In genomic region chrX:47232197-47232802, GRCh38 we compare ENCODE assay signal across 8 cellular contexts. TPM values are rescaled to one million over a fixed set of nuclear protein-coding genes. Genes with fewer than 3 reads are reported as not detected.
A peak's percentile ranks its signal among the peaks of the same experiment; 100 is the strongest.
DNase-seq lines count a peak whose midpoint lies in the region; ATAC-seq and TF ChIP-seq lines count a peak whose summit lies in the region.

No MANE protein-coding gene starts in this region.

- H3K27ac ChIP-seq in CD4-positive, CD25-positive, alpha-beta regulatory T cell (ENCODE audit: insufficient read depth, low read length, poor library complexity, severe bottlenecking), result peak overlapping the region; percentile 98
- peak overlapping the region; percentile 94 for H3K27ac ChIP-seq in effector memory CD4-positive, alpha-beta T cell (ENCODE audit: insufficient read depth, low read length, poor library complexity, severe bottlenecking)
- H3K27ac ChIP-seq in neural progenitor cell, result peak overlapping the region; percentile 99

- ATAC-seq in CD4-positive, CD25-positive, alpha-beta regulatory T cell (ENCODE audit: low read depth in 2 of 2), result no peak

- no peaks in the 10 kb centered on the region for H3K9me3 ChIP-seq in CD4-positive, CD25-positive, alpha-beta regulatory T cell (ENCODE audit: control insufficient read depth in 2 of 2, low read length in 2 of 2)
- no peaks in the 10 kb centered on the region for H3K9me3 ChIP-seq in effector memory CD4-positive, alpha-beta T cell (ENCODE audit: control insufficient read depth, low read length)
- H3K9me3 ChIP-seq in neural progenitor cell (ENCODE audit: low read depth), result no peaks in the 10 kb centered on the region

- DNase-seq in CD4-positive, CD25-positive, alpha-beta regulatory T cell, result no peak
- no peak for DNase-seq in NB4 (ENCODE audit: low read depth)
- no peak for DNase-seq in effector memory CD4-positive, alpha-beta T cell
- no peak for DNase-seq in neural progenitor cell (ENCODE audit: low spot score)
- DNase-seq in AML-193 (lab: John Stamatoyannopoulos, UW), result no peak
- no peak for DNase-seq in GM13976 (ENCODE audit: low spot score)
- no peak for DNase-seq in NCI-H446 (lab: John Stamatoyannopoulos, UW)
- no peak for DNase-seq in NCI-H524 (lab: John Stamatoyannopoulos, UW)

- H3K4me2 ChIP-seq in neural progenitor cell, result peak overlapping the region; percentile 95

- peaks cover 5% of the 10 kb centered on the region for H4K20me1 ChIP-seq in neural progenitor cell (ENCODE audit: low read depth)

- H3K4me3 ChIP-seq in CD4-positive, CD25-positive, alpha-beta regulatory T cell (ENCODE audit: low read depth, low read length), result peak overlapping the region; percentile 52
- H3K4me3 ChIP-seq in NB4 (ENCODE audit: low read depth, low read length) (peak overlapping the region; percentile 93), neural progenitor cell (peak overlapping the region; percentile 98)
- H3K4me3 ChIP-seq in effector memory CD4-positive, alpha-beta T cell (ENCODE audit: insufficient read depth, low read depth, low read length, poor library complexity, severe bottlenecking), result peak overlapping the region; percentile 69

- peaks cover 0 to 1% (median 0%) of the 10 kb centered on the region in 7 donors for H3K9me3 Mint-ChIP-seq in CD4-positive, CD25-positive, alpha-beta regulatory T cell
- H3K9me3 Mint-ChIP-seq in neural progenitor cell, result no peaks in the 10 kb centered on the region

- peaks cover 47% of the 10 kb centered on the region for H3K79me2 ChIP-seq in neural progenitor cell (ENCODE audit: low read depth)

- H3K36me3 Mint-ChIP-seq in CD4-positive, CD25-positive, alpha-beta regulatory T cell, result peaks cover 25% of the 10 kb centered on the region
- H3K36me3 Mint-ChIP-seq in neural progenitor cell, result peaks cover 22% of the 10 kb centered on the region

- peak overlapping the region; percentile 83 for H3K9ac ChIP-seq in neural progenitor cell

- H3K36me3 ChIP-seq in CD4-positive, CD25-positive, alpha-beta regulatory T cell (ENCODE audit: control insufficient read depth, insufficient read depth, low read length), result peaks cover 4% of the 10 kb centered on the region
- peaks cover 8% of the 10 kb centered on the region for H3K36me3 ChIP-seq in effector memory CD4-positive, alpha-beta T cell (ENCODE audit: control insufficient read depth, insufficient read depth, low read length)
- peaks cover 4% of the 10 kb centered on the region for H3K36me3 ChIP-seq in neural progenitor cell

- H3K4me1 Mint-ChIP-seq in CD4-positive, CD25-positive, alpha-beta regulatory T cell, result peaks cover 0 to 46% (median 18%) of the 10 kb centered on the region in 4 donors
- peaks cover 34% of the 10 kb centered on the region for H3K4me1 Mint-ChIP-seq in neural progenitor cell

- TF ChIP-seq CTCF in NB4 (IDR thresholded peaks at IDR 0.05; ENCODE audit: low read depth, low read length), result no peak
- TF ChIP-seq CTCF in neural progenitor cell (IDR thresholded peaks at IDR 0.05), result no peak
- no peak for TF ChIP-seq CTCF in GM13976 (IDR thresholded peaks at IDR 0.05; ENCODE audit: borderline replicate concordance, control extremely low read depth, extremely low read depth, insufficient read depth, missing control alignments)

- peak overlapping the region; percentile 99 to 100 (median 100) for H3K27ac Mint-ChIP-seq in CD4-positive, CD25-positive, alpha-beta regulatory T cell
- peak overlapping the region; percentile 100 for H3K27ac Mint-ChIP-seq in neural progenitor cell

- peaks cover 43% of the 10 kb centered on the region for H3F3A ChIP-seq in neural progenitor cell (ENCODE audit: low read depth)

- no peak for TF ChIP-seq POLR2A in NB4 (IDR thresholded peaks at IDR 0.05; ENCODE audit: extremely low read depth, insufficient read length)

- H2AFZ ChIP-seq in neural progenitor cell (replicated peaks), result peak overlapping the region; percentile 62

- H3K4me1 ChIP-seq in CD4-positive, CD25-positive, alpha-beta regulatory T cell (ENCODE audit: control insufficient read depth, insufficient read depth, low read length, poor library complexity, severe bottlenecking), result peaks cover 19% of the 10 kb centered on the region
- H3K4me1 ChIP-seq in effector memory CD4-positive, alpha-beta T cell (ENCODE audit: control insufficient read depth, insufficient read depth, low read length, poor library complexity, severe bottlenecking), result no peaks in the 10 kb centered on the region
- peaks cover 18% of the 10 kb centered on the region for H3K4me1 ChIP-seq in neural progenitor cell

- in situ Hi-C loops in GM13976 (cut with MboI; ENCODE audit: low sequenced_read_pairs, unreplicated experiment), result no loop called here

- no peaks in the 10 kb centered on the region for H3K27me3 ChIP-seq in CD4-positive, CD25-positive, alpha-beta regulatory T cell (ENCODE audit: control insufficient read depth, insufficient read depth, low read length)
- H3K27me3 ChIP-seq in effector memory CD4-positive, alpha-beta T cell (replicated peaks; ENCODE audit: control insufficient read depth, insufficient read depth, low read length, poor library complexity, severe bottlenecking), result no peaks in the 10 kb centered on the region
- H3K27me3 ChIP-seq in neural progenitor cell, result no peaks in the 10 kb centered on the region

- peak overlapping the region; percentile 90 to 99 (median 96) for H3K4me3 Mint-ChIP-seq in CD4-positive, CD25-positive, alpha-beta regulatory T cell
- H3K4me3 Mint-ChIP-seq in neural progenitor cell, result peak overlapping the region; percentile 99

- no peaks in the 10 kb centered on the region for H3K27me3 Mint-ChIP-seq in CD4-positive, CD25-positive, alpha-beta regulatory T cell
- H3K27me3 Mint-ChIP-seq in neural progenitor cell (ENCODE audit: insufficient read depth, low read depth), result peaks cover 10% of the 10 kb centered on the region

RNA-seq across cellular contexts. Expression of gene USP11, which starts 0.5 kb away (rescaled TPM):
- total RNA-seq in CD4-positive, CD25-positive, alpha-beta regulatory T cell, result 97.3 TPM
- polyA plus RNA-seq in CD4-positive, CD25-positive, alpha-beta regulatory T cell, result 10 to 100 TPM; 46.0 to 69.2 (median 56.3) TPM
- 106 and 158 TPM in 2 replicates for total RNA-seq in neural progenitor cell (ENCODE audit: low replicate concordance)

RNA-seq across cellular contexts. Expression of gene CDK16, which starts 13.8 kb away (rescaled TPM):
- total RNA-seq in CD4-positive, CD25-positive, alpha-beta regulatory T cell, result 186 TPM
- polyA plus RNA-seq in CD4-positive, CD25-positive, alpha-beta regulatory T cell, result 10 to 100 TPM in 1 of 4 donors, 1 to 10 TPM in 3; 3.9 to 10.7 (median 7.2) TPM
- 166 and 248 TPM in 2 replicates for total RNA-seq in neural progenitor cell (ENCODE audit: low replicate concordance)

RNA-seq across cellular contexts. Expression of gene UBA1, which starts 38.7 kb away (rescaled TPM):
- 173 TPM for total RNA-seq in CD4-positive, CD25-positive, alpha-beta regulatory T cell
- 100 to 1,000 TPM; 163 to 210 (median 175) TPM for polyA plus RNA-seq in CD4-positive, CD25-positive, alpha-beta regulatory T cell
- total RNA-seq in neural progenitor cell (ENCODE audit: low replicate concordance), result 291 and 537 TPM in 2 replicates
